Comparison of ENCODE assay signal across 8 cellular contexts in genomic region chr18:8623549-8624106, GRCh38. TPM values are rescaled to one million over a fixed set of nuclear protein-coding genes. Genes with fewer than 3 reads are reported as not detected.
DNase-seq lines count a peak whose midpoint lies in the region; ATAC-seq, FAIRE-seq and TF ChIP-seq lines count a peak whose summit lies in the region.

No MANE protein-coding gene starts in this region.

- FAIRE-seq in kidney (lab: Jason Lieb, UNC) = no peak

- in situ Hi-C loops in ACHN (cut with HindIII; ENCODE audit: low pct_ligation_motif_present, low pct_unique_long_range_greater_than_20kb, low sequenced_read_pairs) = no loop called here

- peak overlapping the region; percentile 18 to 73 for H3K27ac ChIP-seq in kidney (ENCODE audit: low read depth in 2 of 2, low read length in 2 of 2)

- intact Hi-C loops in kidney (cut with DNase I) = no loop called here

- peak overlapping the region in 1 of 2 donors; percentile 20 for H3K9ac ChIP-seq in kidney (ENCODE audit: low read length in 2 of 2)

- TF ChIP-seq CTCF in kidney (IDR thresholded peaks at IDR 0.05; ENCODE audit: borderline replicate concordance, extremely low read depth, insufficient read depth) = no peak

- peak; percentile 74 for ATAC-seq in GM18873 (IDR thresholded peaks at IDR 0.05; ENCODE audit: low FRiP score, unreplicated experiment)
- ATAC-seq in HG03135 (IDR thresholded peaks at IDR 0.05; ENCODE audit: unreplicated experiment) = peak; percentile 84
- no peak for ATAC-seq in HG02870 (IDR thresholded peaks at IDR 0.05; ENCODE audit: unreplicated experiment)

- H3K4me1 ChIP-seq in kidney (ENCODE audit: control insufficient read depth in 1 of 2, insufficient read depth in 1 of 2, low read depth in 1 of 2, low read length in 2 of 2) = peaks cover 8 to 14% of the 10 kb centered on the region in 2 donors

- H3K4me3 ChIP-seq in kidney (ENCODE audit: low read length in 2 of 2) = peak overlapping the region; percentile 15 to 27

- peaks cover 2 to 3% of the 10 kb centered on the region in 2 donors for H3K36me3 ChIP-seq in kidney (ENCODE audit: control insufficient read depth in 1 of 2, insufficient read depth in 2 of 2, low read length in 2 of 2)

- H3K9me3 ChIP-seq in kidney (ENCODE audit: control insufficient read depth in 1 of 2, low read length in 2 of 2) = no peaks in the 10 kb centered on the region

- peak; percentile 62 for DNase-seq in ACHN
- peak; percentile 58 for DNase-seq in RPMI7951 (ENCODE audit: low read depth)
- DNase-seq in kidney = peak; percentile 72
- no peak for DNase-seq in NCI-H2171 (lab: John Stamatoyannopoulos, UW)
- no peak for DNase-seq in NCI-H1930 (lab: John Stamatoyannopoulos, UW)

RNA-seq across cellular contexts. Expression of gene RAB12, which starts 14.4 kb away (rescaled TPM):
- total RNA-seq in RPMI7951 (2014; rRNA removed; shearing (Covaris generic)) = 50.6 and 61.8 TPM in 2 replicates
- 46.7 TPM for total RNA-seq in kidney
- 37.7 TPM for polyA plus RNA-seq in kidney (ENCODE audit: insufficient read depth, low read depth, low replicate concordance)

Comparison
In these comparisons a context has a peak if more than half of its experiments do, and no peak if none do; other contexts are left out.
1. DNase-seq: peak in ACHN (single experiment), RPMI7951 (single experiment) and kidney (single experiment); none in NCI-H2171 (single experiment) and NCI-H1930 (0 of 2).